In the genomic region with DNA sequence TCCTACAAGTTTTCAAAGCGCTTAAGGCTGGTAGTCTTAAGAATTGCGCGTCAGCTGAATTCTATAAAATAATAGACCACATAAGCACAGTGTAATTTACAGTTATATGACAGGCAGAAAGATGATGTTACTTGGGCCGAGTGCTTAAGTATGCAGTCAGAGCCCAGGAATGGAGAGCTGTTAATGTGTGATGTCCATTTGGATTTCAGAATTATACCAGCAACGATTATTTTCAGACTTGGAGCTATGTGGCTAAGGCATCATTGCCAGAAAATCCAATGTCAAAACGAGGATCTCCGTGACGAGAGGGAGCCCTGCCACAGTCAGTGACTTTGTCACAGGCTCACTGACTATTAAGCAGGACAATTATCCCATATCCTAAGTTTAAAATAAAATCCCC, we compare ENCODE assay signal across 9 cellular contexts. TPM values are rescaled to one million over a fixed set of nuclear protein-coding genes. Genes with fewer than 3 reads are reported as not detected.
DNase-seq lines count a peak whose midpoint lies in the region; ATAC-seq and TF ChIP-seq lines count a peak whose summit lies in the region.
"Had no signal": no experiment of that assay in that cellular context is flagged by ENCODE, and none has a peak within 500 bp of the region (broad histone marks: within the 10 kb centered on the region; RNA-seq: fewer than 3 reads in every experiment).

No MANE protein-coding gene starts in this region.

- no peak for TF ChIP-seq CTCF in retinal pigment epithelial cell (conservative IDR thresholded peaks at IDR 0.05; ENCODE audit: low read depth, low read length)

- H3K9me3 ChIP-seq in SK-N-MC (ENCODE audit: low read depth, low read length) = no peaks in the 10 kb centered on the region

- H3K4me1 Mint-ChIP-seq in activated CD8-positive, alpha-beta T cell treated with anti-CD3 and anti-CD28 coated beads, Interleukin-2, amount 10 ng/mL, durations not matched to agents 7 days and 5 days (ENCODE audit: low read depth) = peaks cover 44% of the 10 kb centered on the region

- CTCF ChIA-PET in activated CD8-positive, alpha-beta T cell treated with anti-CD3 and anti-CD28 coated beads, Interleukin-2, amount 10 ng/mL, durations not matched to agents 7 days and 5 days (lab: Charles Lee) = interaction anchor here (1.2 to 8.6 kb wide), 2 partner anchors 10 to 19 kb away, joined by 3 to 71 read pairs; no protein-coding TSS in a partner anchor

- H3K27ac Mint-ChIP-seq in activated CD8-positive, alpha-beta T cell treated with anti-CD3 and anti-CD28 coated beads, Interleukin-2, amount 10 ng/mL, durations not matched to agents 7 days and 5 days = no peak overlapping the region

- no peak overlapping the region for H3K4me3 Mint-ChIP-seq in activated CD8-positive, alpha-beta T cell treated with anti-CD3 and anti-CD28 coated beads, Interleukin-2, amount 10 ng/mL, durations not matched to agents 7 days and 5 days

- DNase-seq in EH (ENCODE audit: low read depth) (peak; percentile 83), SK-N-MC (ENCODE audit: low read depth, low spot score) (no peak), fibroblast of peridontal ligament (ENCODE audit: extremely low read depth) (peak; percentile 50), retinal pigment epithelial cell (ENCODE audit: low read depth) (no peak), NCI-H446 treated with DMSO at 0.1 percent for 48 hours (lab: John Stamatoyannopoulos, UW) (no peak), NCI-H2029 treated with DMSO at 0.1 percent for 48 hours (lab: John Stamatoyannopoulos, UW) (no peak), DMS 273 (lab: John Stamatoyannopoulos, UW; ENCODE audit: unreplicated experiment) (no peak)
- no peak for DNase-seq in activated CD8-positive, alpha-beta T cell treated with anti-CD3 and anti-CD28 coated beads, Interleukin-2, amount 10 ng/mL, durations not matched to agents 7 days and 5 days
- DNase-seq: activated naive CD4-positive, alpha-beta T cell had no signal

- H3K4me3 ChIP-seq in SK-N-MC = peak overlapping the region; percentile 92
- peak overlapping the region; percentile 3 for H3K4me3 ChIP-seq in retinal pigment epithelial cell (ENCODE audit: low read length)

- no peaks in the 10 kb centered on the region for H3K36me3 ChIP-seq in SK-N-MC (ENCODE audit: insufficient read depth, low read length)

- peaks cover 13% of the 10 kb centered on the region for H3K36me3 Mint-ChIP-seq in activated CD8-positive, alpha-beta T cell treated with anti-CD3 and anti-CD28 coated beads, Interleukin-2, amount 10 ng/mL, durations not matched to agents 7 days and 5 days (ENCODE audit: low read depth)

- H3K9me3 Mint-ChIP-seq in activated CD8-positive, alpha-beta T cell treated with anti-CD3 and anti-CD28 coated beads, Interleukin-2, amount 10 ng/mL, durations not matched to agents 7 days and 5 days (ENCODE audit: insufficient read depth) = no peaks in the 10 kb centered on the region

- H3K9ac ChIP-seq in SK-N-MC (ENCODE audit: insufficient read length) = no peak overlapping the region

- no peak for ATAC-seq in activated CD8-positive, alpha-beta T cell treated with anti-CD3 and anti-CD28 coated beads, Interleukin-2, amount 10 ng/mL, durations not matched to agents 7 days and 5 days

- H3K27me3 Mint-ChIP-seq in activated CD8-positive, alpha-beta T cell treated with anti-CD3 and anti-CD28 coated beads, Interleukin-2, amount 10 ng/mL, durations not matched to agents 7 days and 5 days (ENCODE audit: low read depth) = peaks cover 3% of the 10 kb centered on the region

- POLR2A ChIA-PET in activated CD8-positive, alpha-beta T cell treated with anti-CD3 and anti-CD28 coated beads, Interleukin-2, amount 10 ng/mL, durations not matched to agents 7 days and 5 days (lab: Charles Lee) = interaction anchor here (0.7 to 1.9 kb wide), 2 partner anchors 18 to 55 kb away, joined by 4 to 7 read pairs; no protein-coding TSS in a partner anchor

- H3K27ac ChIP-seq in SK-N-MC = no peak overlapping the region

RNA-seq across cellular contexts. Expression of a gene that starts 3.4 kb away (rescaled TPM):
- total RNA-seq in activated CD8-positive, alpha-beta T cell treated with anti-CD3 and anti-CD28 coated beads, Interleukin-2, amount 10 ng/mL, durations not matched to agents 7 days and 5 days = 10 to 100 TPM; 16.5 to 19.2 TPM

Comparison
In these comparisons a context has a peak if more than half of its experiments do, and no peak if none do; other contexts are left out.
1. DNase-seq: peak in EH (single experiment) and fibroblast of peridontal ligament (single experiment); none in SK-N-MC (single experiment), retinal pigment epithelial cell (single experiment), NCI-H446 treated with DMSO at 0.1 percent for 48 hours (single experiment), NCI-H2029 treated with DMSO at 0.1 percent for 48 hours (single experiment), DMS 273 (single experiment) and activated CD8-positive, alpha-beta T cell treated with anti-CD3 and anti-CD28 coated beads, Interleukin-2, amount 10 ng/mL, durations not matched to agents 7 days and 5 days (single experiment).